In genomic region chr17:58337126-58337599, GRCh38 we compare ENCODE assay signal across 8 cellular contexts. TPM values are rescaled to one million over a fixed set of nuclear protein-coding genes. Genes with fewer than 3 reads are reported as not detected.
A peak's percentile ranks its signal among the peaks of the same experiment; 100 is the strongest.
DNase-seq lines count a peak whose midpoint lies in the region; ATAC-seq and TF ChIP-seq lines count a peak whose summit lies in the region.

No MANE protein-coding gene starts in this region.

- H3K9ac ChIP-seq in IMR-90 (ENCODE audit: low read depth, low read length) = peak overlapping the region; percentile 83

- H3K27me3 Mint-ChIP-seq in stimulated activated naive B cell treated with anti-CD40 and anti-IgM and Interleukin-4, amounts not matched to agents 10 μg/mL and 1 μg/mL and 100 μg/mL, for 72 hours = peaks cover 2 to 3% of the 10 kb centered on the region in 2 donors

- H4K20me1 ChIP-seq in IMR-90 (ENCODE audit: insufficient read depth, low read length) = no peaks in the 10 kb centered on the region

- peaks cover 12 to 24% of the 10 kb centered on the region in 2 experiments for H3K79me1 ChIP-seq in IMR-90 (ENCODE audit: low read depth in 1 of 2, low read length in 2 of 2)

- H2BK5ac ChIP-seq in IMR-90 (ENCODE audit: low read depth, low read length, poor library complexity, severe bottlenecking) = peak overlapping the region; percentile 95

- peak overlapping the region; percentile 93 to 98 for H4K8ac ChIP-seq in IMR-90 (ENCODE audit: low read depth in 2 of 2, low read length in 2 of 2)

- ATAC-seq in IMR-90 (ENCODE audit: low read depth) = 0 out of 2 replicates have a peak, but pooled peaks have one; percentile 0
- ATAC-seq in stimulated activated naive B cell treated with anti-CD40 and anti-IgM and Interleukin-4, amounts not matched to agents 10 μg/mL and 1 μg/mL and 100 μg/mL, for 72 hours (replicated peaks) = peak in 1 of 2 donors; percentile 3
- ATAC-seq in GM18870 (IDR thresholded peaks at IDR 0.05; ENCODE audit: unreplicated experiment) = no peak

- peak overlapping the region; percentile 100 for H3K4ac ChIP-seq in IMR-90 (ENCODE audit: low read depth, low read length)

- in situ Hi-C loops in IMR-90 (cut with MboI; ENCODE audit: low sequenced_read_pairs) = loop anchor here (25.0 kb wide), 1 partner anchor 475 kb away; the partner anchor contains the start of gene MRPS23

- peak overlapping the region; percentile 100 for H3K27ac Mint-ChIP-seq in stimulated activated naive B cell treated with anti-CD40 and anti-IgM and Interleukin-4, amounts not matched to agents 10 μg/mL and 1 μg/mL and 100 μg/mL, for 72 hours

- H2AK9ac ChIP-seq in IMR-90 (replicated peaks; ENCODE audit: low read depth, low read length, poor library complexity) = peak overlapping the region; percentile 98

- POLR2A ChIA-PET in IMR-90 (lab: Charles Lee; ENCODE audit: unreplicated experiment) = interaction anchor here (0.6 to 2.1 kb wide), 2 partner anchors 15 to 682 kb away, joined by 7 to 13 read pairs; partner anchors contain the start of gene SUPT4H1

- H3K27me3 ChIP-seq in IMR-90 (ENCODE audit: control insufficient read depth, insufficient read depth, low read length) = no peaks in the 10 kb centered on the region

- CTCF ChIA-PET in IMR-90 (lab: Yijun Ruan, JAX) = interaction anchor here (1.2 to 1.9 kb wide), 2 partner anchors 9 to 16 kb away, joined by 4 to 6 read pairs; no protein-coding TSS in a partner anchor

- H3K36me3 Mint-ChIP-seq in stimulated activated naive B cell treated with anti-CD40 and anti-IgM and Interleukin-4, amounts not matched to agents 10 μg/mL and 1 μg/mL and 100 μg/mL, for 72 hours = peaks cover 42 to 54% of the 10 kb centered on the region in 2 donors

- dilution Hi-C loops in IMR-90 (cut with HindIII; ENCODE audit: low sequenced_read_pairs, unreplicated experiment) = no loop called here

- intact Hi-C loops in IMR-90 (cut with micrococcal nuclease) = no loop called here

- peak overlapping the region; percentile 98 for H2BK120ac ChIP-seq in IMR-90 (ENCODE audit: low read depth, low read length)

- H3K4me1 Mint-ChIP-seq in stimulated activated naive B cell treated with anti-CD40 and anti-IgM and Interleukin-4, amounts not matched to agents 10 μg/mL and 1 μg/mL and 100 μg/mL, for 72 hours = peaks cover 63 to 91% of the 10 kb centered on the region in 2 donors

- no peak overlapping the region for H3K4me3 ChIP-seq in IMR-90 (ENCODE audit: insufficient read depth, low read depth, low read length)

- H3K18ac ChIP-seq in IMR-90 (ENCODE audit: low read depth, low read length) = peak overlapping the region; percentile 99

- peak overlapping the region; percentile 43 for H3K4me2 ChIP-seq in IMR-90 (ENCODE audit: low read depth, low read length)

- peak overlapping the region; percentile 96 for H3K23ac ChIP-seq in IMR-90 (ENCODE audit: low read depth, low read length)

- TF ChIP-seq CTCF in IMR-90 (conservative IDR thresholded peaks at IDR 0.05; ENCODE audit: low read depth, low read length) = no peak

- TF ChIP-seq POLR2A in IMR-90 (IDR thresholded peaks at IDR 0.05; ENCODE audit: low read depth, low read length) = no peak

- peak overlapping the region; percentile 100 for H4K5ac ChIP-seq in IMR-90 (ENCODE audit: low read depth, low read length)

- peak overlapping the region; percentile 100 for H2BK15ac ChIP-seq in IMR-90 (ENCODE audit: low read depth, low read length)

- peaks cover 34% of the 10 kb centered on the region for H3K9me1 ChIP-seq in IMR-90 (ENCODE audit: insufficient read depth, low read length)

- no peaks in the 10 kb centered on the region for H3K9me3 ChIP-seq in IMR-90 (ENCODE audit: control insufficient read depth, insufficient read depth, low read length)

- H3K4me3 Mint-ChIP-seq in stimulated activated naive B cell treated with anti-CD40 and anti-IgM and Interleukin-4, amounts not matched to agents 10 μg/mL and 1 μg/mL and 100 μg/mL, for 72 hours = peak overlapping the region; percentile 100

- H3K56ac ChIP-seq in IMR-90 (ENCODE audit: extremely low read depth, insufficient read depth, low read length) = peak overlapping the region; percentile 92

- H2AFZ ChIP-seq in IMR-90 (replicated peaks; ENCODE audit: low read length, poor library complexity) = peak overlapping the region; percentile 90

- H3K4me1 ChIP-seq in IMR-90 (ENCODE audit: control insufficient read depth, insufficient read depth, low read length) = peaks cover 38% of the 10 kb centered on the region

- peak overlapping the region; percentile 94 for H2BK20ac ChIP-seq in IMR-90 (ENCODE audit: low read depth, low read length)

- TF ChIP-seq RAD21 in IMR-90 (IDR thresholded peaks at IDR 0.05; ENCODE audit: low read length) = no peak

- peak overlapping the region; percentile 99 for H3K14ac ChIP-seq in IMR-90 (replicated peaks; ENCODE audit: low read depth, low read length)

- WGBS in IMR-90 (ENCODE audit: extremely low coverage in 2 of 2, insufficient read length in 1 of 2), 2 experiments = no CpG with 5 or more reads among the region's 7 CpGs

- H2AK5ac ChIP-seq in IMR-90 (ENCODE audit: low read depth, low read length) = peak overlapping the region; percentile 100

- DNase-seq in IMR-90 = peak; percentile 27
- DNase-seq in activated CD4-positive, alpha-beta T cell treated with anti-CD3 and anti-CD28 coated beads, Interleukin-2, amount 50 U/mL, for 1 hour = peak; percentile 64
- DNase-seq in iPS-NIHi11 (ENCODE audit: low spot score) = peak; percentile 15
- peak; percentile 62 for DNase-seq in stimulated activated naive B cell treated with anti-CD40 and anti-IgM and Interleukin-4, amounts not matched to agents 10 μg/mL and 1 μg/mL and 100 μg/mL, for 72 hours
- no peak for DNase-seq in amniotic stem cell (lab: John Stamatoyannopoulos, UW)
- no peak for DNase-seq in cerebellar nuclear complex (lab: John Stamatoyannopoulos, UW)
- no peak for DNase-seq in NCI-H187 (lab: John Stamatoyannopoulos, UW)

- H4K91ac ChIP-seq in IMR-90 (ENCODE audit: insufficient read depth, low read depth, low read length) = peak overlapping the region; percentile 98

- H3K36me3 ChIP-seq in IMR-90 (ENCODE audit: control insufficient read depth, insufficient read depth, low read length) = no peaks in the 10 kb centered on the region

- H3K9me3 Mint-ChIP-seq in stimulated activated naive B cell treated with anti-CD40 and anti-IgM and Interleukin-4, amounts not matched to agents 10 μg/mL and 1 μg/mL and 100 μg/mL, for 72 hours = peaks cover 2 to 4% of the 10 kb centered on the region in 2 donors

- H3K27ac ChIP-seq in IMR-90 (ENCODE audit: insufficient read depth, low read length) = peak overlapping the region; percentile 95

- no TSS peak for BruUV-seq in IMR-90 (replicated peaks; lab: Mats Ljungman, UMichigan)

TF ChIP-seq in IMR-90, 13 proteins besides CTCF, POLR2A, EP300 and RAD21:
- TF ChIP-seq MAZ (IDR thresholded peaks at IDR 0.05; ENCODE audit: borderline replicate concordance, low read depth, low read length) (no peak), USF2 (IDR thresholded peaks at IDR 0.05; ENCODE audit: low read depth, low read length) (no peak), NFE2L2 (IDR thresholded peaks at IDR 0.05; ENCODE audit: low read depth, low read length) (no peak), SMC3 (IDR thresholded peaks at IDR 0.05; ENCODE audit: low read depth, low read length) (no peak), CEBPB (IDR thresholded peaks at IDR 0.05; ENCODE audit: low read depth, low read length) (no peak), MXI1 (IDR thresholded peaks at IDR 0.05; ENCODE audit: borderline replicate concordance, low read depth, low read length) (no peak), FOS (IDR thresholded peaks at IDR 0.05; ENCODE audit: low read depth, low read length) (no peak), RFX5 (IDR thresholded peaks at IDR 0.05; ENCODE audit: low read depth, low read length) (no peak), BHLHE40 (IDR thresholded peaks at IDR 0.05; ENCODE audit: low read depth, low read length) (no peak), CHD1 (IDR thresholded peaks at IDR 0.05; ENCODE audit: low read depth, low read length) (no peak), MAFK (IDR thresholded peaks at IDR 0.05; ENCODE audit: low read depth, low read length) (no peak)

RNA-seq across cellular contexts. Expression of gene TSPOAP1, which starts 8.6 kb away (rescaled TPM):
- total RNA-seq in IMR-90 (2012; rRNA removed) = 0.56 and 0.90 TPM in 2 replicates
- 1.2 and 1.6 TPM in 2 replicates for polyA plus RNA-seq in IMR-90 (2012; rRNA removed)
- 0.18 and 0.74 TPM in 2 replicates for polyA plus RNA-seq in IMR-90 (2012; cell fraction: cytosol; rRNA removed)
- polyA plus RNA-seq in IMR-90 (2012; cell fraction: nucleus; rRNA removed; ENCODE audit: low replicate concordance) = 9.6 and 10.6 TPM in 2 replicates

RNA-seq across cellular contexts. Expression of gene SUPT4H1, which starts 14.8 kb away (rescaled TPM):
- 51.6 and 83.6 TPM in 2 replicates for total RNA-seq in IMR-90 (2012; rRNA removed)
- polyA plus RNA-seq in IMR-90 (2012; rRNA removed) = 97.3 and 129 TPM in 2 replicates
- 64.1 and 109 TPM in 2 replicates for polyA plus RNA-seq in IMR-90 (2012; cell fraction: cytosol; rRNA removed)
- 30.0 and 85.6 TPM in 2 replicates for polyA plus RNA-seq in IMR-90 (2012; cell fraction: nucleus; rRNA removed; ENCODE audit: low replicate concordance)

RNA-seq across cellular contexts. Expression of gene MPO, which starts 56.4 kb away (rescaled TPM):
- total RNA-seq in IMR-90 (2012; rRNA removed) = not detected in 2 replicates
- not detected in 2 replicates for polyA plus RNA-seq in IMR-90 (2012; rRNA removed)
- 0.03 TPM in 1 of 2 replicates, not detected in the other for polyA plus RNA-seq in IMR-90 (2012; cell fraction: cytosol; rRNA removed)
- polyA plus RNA-seq in IMR-90 (2012; cell fraction: nucleus; rRNA removed; ENCODE audit: low replicate concordance) = 0.02 TPM in 1 of 2 replicates, not detected in the other

Comparison
In these comparisons a context has a peak if more than half of its experiments do, and no peak if none do; other contexts are left out.
1. DNase-seq: peak in IMR-90 (single experiment), activated CD4-positive, alpha-beta T cell treated with anti-CD3 and anti-CD28 coated beads, Interleukin-2, amount 50 U/mL, for 1 hour (single experiment), iPS-NIHi11 (single experiment) and stimulated activated naive B cell treated with anti-CD40 and anti-IgM and Interleukin-4, amounts not matched to agents 10 μg/mL and 1 μg/mL and 100 μg/mL, for 72 hours (single experiment); none in amniotic stem cell (single experiment), cerebellar nuclear complex (0 of 2) and NCI-H187 (0 of 2).